Comparison of ENCODE assay signal across 10 cellular contexts in the genomic region with DNA sequence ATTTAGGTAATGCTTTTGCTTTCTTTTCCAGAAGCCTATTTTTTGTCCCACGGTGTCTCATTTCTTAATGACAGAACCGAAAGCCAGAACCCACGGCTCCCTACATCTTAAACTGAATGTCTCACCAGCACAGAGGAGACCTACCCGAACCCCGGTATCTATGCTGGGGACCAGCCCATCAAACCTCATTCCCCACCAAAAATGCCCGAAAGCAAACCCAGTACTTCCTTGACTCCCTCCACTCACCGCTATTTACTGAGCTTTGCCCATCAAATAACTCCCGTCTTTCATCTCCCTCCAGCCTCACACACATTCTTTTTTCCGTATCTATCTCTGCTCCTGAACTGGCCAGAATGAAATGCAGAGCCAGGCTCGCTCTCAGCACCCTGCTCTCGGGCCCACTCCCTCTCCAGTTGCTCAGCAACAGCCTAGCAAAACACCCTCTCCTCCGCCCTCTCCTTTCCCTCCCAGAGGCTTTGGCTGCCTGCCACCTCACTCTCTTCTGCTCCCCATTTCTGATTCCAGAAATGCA. TPM values are rescaled to one million over a fixed set of nuclear protein-coding genes. Genes with fewer than 3 reads are reported as not detected.
DNase-seq lines count a peak whose midpoint lies in the region; ATAC-seq, FAIRE-seq and TF ChIP-seq lines count a peak whose summit lies in the region.
"Had no signal": no experiment of that assay in that cellular context is flagged by ENCODE, and none has a peak within 500 bp of the region (broad histone marks: within the 10 kb centered on the region; RNA-seq: fewer than 3 reads in every experiment).

No MANE protein-coding gene starts in this region.

- intact Hi-C loops in left cardiac atrium (cut with DNase I) (loop anchor here in 1 of 2 donors (10.0 kb wide), 1 partner anchor 1024 kb away; no protein-coding TSS in a partner anchor), pancreas (cut with DNase I) (loop anchor here in 1 of 3 donors (10.0 kb wide), 1 partner anchor 1024 kb away; no protein-coding TSS in a partner anchor)

- peak; percentile 64 to 78 for ATAC-seq in left cardiac atrium
- peak; percentile 43 to 71 (median 62) for ATAC-seq in pancreas
- no peak for ATAC-seq in GM19324 (IDR thresholded peaks at IDR 0.05; ENCODE audit: low FRiP score, unreplicated experiment)

- peak overlapping the region in 1 of 4 donors; percentile 17 for H3K4me3 ChIP-seq in pancreas

- peaks cover 24% of the 10 kb centered on the region for H3K4me1 Mint-ChIP-seq in T-helper 1 cell treated with Interleukin-12 subunit alpha and Interleukin-12 subunit beta and Interleukin-4 antibody, amounts not matched to agents 30 μg/mL and 1 μg/mL, for 36 hours (ENCODE audit: low read depth)

- H3K27ac ChIP-seq in pancreas = no peak overlapping the region
- H3K27ac ChIP-seq: 22Rv1, SJSA1 had no signal

- H3K27ac Mint-ChIP-seq in T-helper 1 cell treated with Interleukin-12 subunit alpha and Interleukin-12 subunit beta and Interleukin-4 antibody, amounts not matched to agents 30 μg/mL and 1 μg/mL, for 36 hours = peak overlapping the region; percentile 72

- no peaks in the 10 kb centered on the region for H3K36me3 Mint-ChIP-seq in T-helper 1 cell treated with Interleukin-12 subunit alpha and Interleukin-12 subunit beta and Interleukin-4 antibody, amounts not matched to agents 30 μg/mL and 1 μg/mL, for 36 hours (ENCODE audit: low read depth)

- peaks cover 14 to 21% (median 17%) of the 10 kb centered on the region in 3 donors for H3K4me1 ChIP-seq in pancreas

- 8 to 9% methylated on average over 12 of the region's 12 CpGs for WGBS in pancreas, 2 donors

- no peak for TF ChIP-seq CTCF in pancreas (IDR thresholded peaks at IDR 0.05)

- H3K27me3 Mint-ChIP-seq in T-helper 1 cell treated with Interleukin-12 subunit alpha and Interleukin-12 subunit beta and Interleukin-4 antibody, amounts not matched to agents 30 μg/mL and 1 μg/mL, for 36 hours (ENCODE audit: low read depth) = peaks cover 44% of the 10 kb centered on the region

- H3K9me3 ChIP-seq in pancreas = no peaks in the 10 kb centered on the region
- H3K9me3 ChIP-seq: SJSA1 had no signal

- peaks cover 0 to 37% (median 4%) of the 10 kb centered on the region in 4 donors for H3K27me3 ChIP-seq in pancreas

- no peaks in the 10 kb centered on the region for H3K9me3 Mint-ChIP-seq in T-helper 1 cell treated with Interleukin-12 subunit alpha and Interleukin-12 subunit beta and Interleukin-4 antibody, amounts not matched to agents 30 μg/mL and 1 μg/mL, for 36 hours

- H3K4me3 Mint-ChIP-seq in T-helper 1 cell treated with Interleukin-12 subunit alpha and Interleukin-12 subunit beta and Interleukin-4 antibody, amounts not matched to agents 30 μg/mL and 1 μg/mL, for 36 hours = peak overlapping the region; percentile 64

- H3K36me3 ChIP-seq in pancreas = no peaks in the 10 kb centered on the region
- H3K36me3 ChIP-seq: SJSA1 had no signal

- no peak for DNase-seq in T-helper 1 cell
- peak; percentile 93 for DNase-seq in NCI-H2227 (lab: John Stamatoyannopoulos, UW; ENCODE audit: unreplicated experiment)
- peak in 45 of 56 donors; percentile 9 to 79 (median 52) for DNase-seq in amygdala (lab: John Stamatoyannopoulos, UW)
- DNase-seq in left cardiac atrium = peak; percentile 88
- DNase-seq in pancreas = peak in 5 of 6 donors; percentile 45 to 69 (median 56)
- DNase-seq in T1000 (lab: John Stamatoyannopoulos, UW) = no peak

- FAIRE-seq in pancreas (lab: Jason Lieb, UNC) = no peak

RNA-seq across cellular contexts. Expression of a gene that starts 4.1 kb away (rescaled TPM):
- total RNA-seq in left cardiac atrium (100 to 1,000 TPM in 1 of 2 donors, 10 to 100 TPM in 1; 88.5 to 207 TPM), pancreas (10 to 100 TPM in 5 of 6 donors, 1 to 10 TPM in 1; 8.2 to 91.6 (median 28.8) TPM)
- 10 to 100 TPM; 18.4 to 25.0 TPM for polyA plus RNA-seq in pancreas

RNA-seq across cellular contexts. Expression of a gene that starts 58.1 kb away (rescaled TPM):
- total RNA-seq in left cardiac atrium (100 to 1,000 TPM in 1 of 2 donors, 10 to 100 TPM in 1; 91.7 to 185 TPM), pancreas (100 to 1,000 TPM in 4 of 6 donors, 10 to 100 TPM in 2; 76.3 to 211 (median 155) TPM)
- 10 to 100 TPM; 43.1 to 56.5 TPM for polyA plus RNA-seq in pancreas

Comparison
In these comparisons a context has a peak if more than half of its experiments do, and no peak if none do; other contexts are left out.
1. DNase-seq: peak in NCI-H2227 (single experiment), amygdala (45 of 56), left cardiac atrium (single experiment) and pancreas (5 of 6); none in T-helper 1 cell (0 of 5) and T1000 (single experiment).